ENCODE assay signal across 9 cellular contexts in the genomic region with DNA sequence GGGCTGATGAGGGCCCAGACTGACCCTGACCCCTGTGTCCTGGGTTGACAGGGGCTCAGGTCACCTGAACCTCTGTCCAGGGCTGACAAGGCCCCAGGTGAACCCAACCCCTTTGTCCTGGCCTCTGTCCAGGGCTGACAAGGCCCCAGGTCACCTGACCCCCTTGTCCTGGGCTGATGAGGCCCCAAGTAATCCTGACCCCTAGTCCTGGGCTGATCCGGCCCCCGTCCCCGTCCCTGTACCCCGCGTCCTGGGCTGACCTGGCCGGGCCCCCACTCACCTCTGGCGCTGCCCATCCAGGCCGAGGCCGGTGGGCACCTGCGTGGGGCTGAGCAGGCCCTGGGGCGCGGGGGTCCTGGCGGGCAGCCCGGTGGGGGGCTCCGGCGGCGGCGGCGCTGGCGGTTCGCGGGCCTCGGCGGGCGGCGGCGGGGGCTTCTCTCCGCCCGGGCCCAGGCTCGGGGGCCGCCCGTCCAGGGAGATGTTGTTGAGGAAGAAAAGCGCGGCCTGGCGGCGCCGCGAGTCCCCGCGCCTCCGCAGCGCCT. TPM values are rescaled to one million over a fixed set of nuclear protein-coding genes. Genes with fewer than 3 reads are reported as not detected.
A peak's percentile ranks its signal among the peaks of the same experiment; 100 is the strongest.
DNase-seq lines count a peak whose midpoint lies in the region; ATAC-seq and FAIRE-seq lines count a peak whose summit lies in the region.
"Had no signal": no experiment of that assay in that cellular context is flagged by ENCODE, and none has a peak within 500 bp of the region (broad histone marks: within the 10 kb centered on the region; RNA-seq: fewer than 3 reads in every experiment).

No MANE protein-coding gene starts in this region.

- H3K9me3 ChIP-seq in naive thymus-derived CD4-positive, alpha-beta T cell (ENCODE audit: control insufficient read depth in 2 of 3, low read length in 3 of 3) = no peaks in the 10 kb centered on the region

- DNase-seq in central memory CD4-positive, alpha-beta T cell = peak; percentile 11
- peak in 1 of 9 donors; percentile 25 for DNase-seq in naive thymus-derived CD4-positive, alpha-beta T cell
- DNase-seq in NCI-H1048 (lab: John Stamatoyannopoulos, UW) = no peak
- DNase-seq in frontal cortex (ENCODE audit: low spot score in 2 of 2) = no peak
- no peak for DNase-seq in NCI-H446 (lab: John Stamatoyannopoulos, UW)
- no peak for DNase-seq in NCI-H1105 (lab: John Stamatoyannopoulos, UW)

- peak; percentile 5 for ATAC-seq in GM18511 (IDR thresholded peaks at IDR 0.05; ENCODE audit: unreplicated experiment)
- peak; percentile 7 for ATAC-seq in HG03442 (IDR thresholded peaks at IDR 0.05; ENCODE audit: unreplicated experiment)
- no peak for ATAC-seq in naive thymus-derived CD4-positive, alpha-beta T cell

- H3K4me1 ChIP-seq in naive thymus-derived CD4-positive, alpha-beta T cell (ENCODE audit: control insufficient read depth in 2 of 2, insufficient read depth in 2 of 2, low read length in 2 of 2) = peaks cover 17 to 23% of the 10 kb centered on the region in 2 donors

- H3K4me3 Mint-ChIP-seq in naive thymus-derived CD4-positive, alpha-beta T cell = peak overlapping the region; percentile 54 to 90 (median 74)

- peaks cover 0 to 14% (median 0%) of the 10 kb centered on the region in 3 experiments for H3K36me3 ChIP-seq in naive thymus-derived CD4-positive, alpha-beta T cell (ENCODE audit: control insufficient read depth in 2 of 3, insufficient read depth in 3 of 3, low read length in 3 of 3)

- FAIRE-seq in frontal cortex (lab: Jason Lieb, UNC) = no peak

- H3K4me1 Mint-ChIP-seq in naive thymus-derived CD4-positive, alpha-beta T cell = peaks cover 19 to 31% (median 26%) of the 10 kb centered on the region in 7 donors

- H3K9me3 Mint-ChIP-seq in naive thymus-derived CD4-positive, alpha-beta T cell = peaks cover 0 to under 1% (median 0%) of the 10 kb centered on the region in 11 donors

- H3K36me3 Mint-ChIP-seq in naive thymus-derived CD4-positive, alpha-beta T cell = no peaks in the 10 kb centered on the region

- H3K27ac ChIP-seq in naive thymus-derived CD4-positive, alpha-beta T cell (ENCODE audit: low read depth, low read length) = peak overlapping the region; percentile 76

- peaks cover 0 to 3% (median 0%) of the 10 kb centered on the region in 5 donors for H3K27me3 Mint-ChIP-seq in naive thymus-derived CD4-positive, alpha-beta T cell

- intact Hi-C loops in naive thymus-derived CD4-positive, alpha-beta T cell (cut with micrococcal nuclease) = loop anchor here (1.0 to 5.0 kb wide), 7 partner anchors 19 to 386 kb away; partner anchors contain the start of genes ADRM1 (in 2 of the 2), RPS21 (in 2 of the 2) and OSBPL2 (in 1 of the 2)

- POLR2A ChIA-PET in naive thymus-derived CD4-positive, alpha-beta T cell (lab: Charles Lee) = no interaction called here

- no peaks in the 10 kb centered on the region for H3K27me3 ChIP-seq in naive thymus-derived CD4-positive, alpha-beta T cell (ENCODE audit: control insufficient read depth in 2 of 2, insufficient read depth in 2 of 2, low read length in 2 of 2)

- CTCF ChIA-PET in naive thymus-derived CD4-positive, alpha-beta T cell (lab: Charles Lee) = no interaction called here

- peak overlapping the region; percentile 57 for H3K4me3 ChIP-seq in naive thymus-derived CD4-positive, alpha-beta T cell (ENCODE audit: low read length)

- H3K27ac Mint-ChIP-seq in naive thymus-derived CD4-positive, alpha-beta T cell = peak overlapping the region in 5 of 9 donors; percentile 42 to 61 (median 52)

RNA-seq across cellular contexts. Expression of gene CABLES2, which starts 0.4 kb away (rescaled TPM):
- 10 to 100 TPM in 1 of 5 experiments, 1 to 10 TPM in 4; 4.3 to 16.7 (median 6.3) TPM for total RNA-seq in naive thymus-derived CD4-positive, alpha-beta T cell
- polyA plus RNA-seq in naive thymus-derived CD4-positive, alpha-beta T cell = 1 to 10 TPM in 1 of 2 donors, under 1 TPM in 1; 0.61 to 1.8 TPM
- total RNA-seq in frontal cortex = 2.9 TPM

RNA-seq across cellular contexts. Expression of gene RPS21, which starts 19.8 kb away (rescaled TPM):
- 1,000 to 10,000 TPM; 2,026 to 3,407 (median 3,308) TPM for total RNA-seq in naive thymus-derived CD4-positive, alpha-beta T cell
- 1,000 to 10,000 TPM; 3,163 to 3,458 TPM for polyA plus RNA-seq in naive thymus-derived CD4-positive, alpha-beta T cell
- 821 TPM for total RNA-seq in frontal cortex

RNA-seq across cellular contexts. Expression of gene RBBP8NL, which starts 20.6 kb away (rescaled TPM):
- total RNA-seq in naive thymus-derived CD4-positive, alpha-beta T cell = not detected
- not detected for polyA plus RNA-seq in naive thymus-derived CD4-positive, alpha-beta T cell
- total RNA-seq in frontal cortex = not detected
- total RNA-seq: T-helper 2 cell treated with Interferon-gamma antibody and Interleukin-4, amounts not matched to agents 100 ng/mL and 5 ng/mL, for 36 hours had no signal

RNA-seq across cellular contexts. Expression of gene LAMA5, which starts 39.6 kb away (rescaled TPM):
- 1 to 10 TPM in 1 of 5 experiments, under 1 TPM in 4; 0.05 to 1.3 (median 0.57) TPM for total RNA-seq in naive thymus-derived CD4-positive, alpha-beta T cell
- polyA plus RNA-seq in naive thymus-derived CD4-positive, alpha-beta T cell = not detected
- 11.4 TPM for total RNA-seq in frontal cortex
